Comparison of ENCODE assay signal across 1 cellular context in the genomic region with DNA sequence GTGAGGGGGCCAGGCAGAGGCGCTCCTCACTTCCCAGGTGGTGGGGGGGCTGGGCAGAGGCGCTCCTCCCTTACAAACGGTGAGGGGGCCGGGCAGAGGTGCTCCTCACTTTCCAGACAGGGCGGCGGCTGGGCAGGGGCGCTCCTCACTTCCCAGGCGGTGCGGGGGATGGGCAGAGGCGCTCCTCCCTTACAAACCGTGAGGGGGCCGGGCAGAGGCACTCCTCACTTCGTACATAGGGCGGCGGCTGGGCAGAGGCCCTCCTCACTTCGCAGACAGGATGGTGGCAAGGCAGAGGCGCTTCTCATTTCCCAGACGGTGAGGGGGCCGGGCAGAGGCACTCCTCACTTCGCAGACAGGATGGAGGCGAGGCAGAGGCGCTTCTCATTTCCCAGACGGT. TPM values are rescaled to one million over a fixed set of nuclear protein-coding genes. Genes with fewer than 3 reads are reported as not detected.
"Had no signal": no experiment of that assay in that cellular context is flagged by ENCODE, and none has a peak within 500 bp of the region (broad histone marks: within the 10 kb centered on the region; RNA-seq: fewer than 3 reads in every experiment).

No MANE protein-coding gene starts in this region.

RNA-seq across cellular contexts. Expression of gene SLAIN1, which starts 37.5 kb away (rescaled TPM):
- total RNA-seq: HT-29 had no signal
